ENCODE assay signal across 2 cellular contexts in the genomic region with DNA sequence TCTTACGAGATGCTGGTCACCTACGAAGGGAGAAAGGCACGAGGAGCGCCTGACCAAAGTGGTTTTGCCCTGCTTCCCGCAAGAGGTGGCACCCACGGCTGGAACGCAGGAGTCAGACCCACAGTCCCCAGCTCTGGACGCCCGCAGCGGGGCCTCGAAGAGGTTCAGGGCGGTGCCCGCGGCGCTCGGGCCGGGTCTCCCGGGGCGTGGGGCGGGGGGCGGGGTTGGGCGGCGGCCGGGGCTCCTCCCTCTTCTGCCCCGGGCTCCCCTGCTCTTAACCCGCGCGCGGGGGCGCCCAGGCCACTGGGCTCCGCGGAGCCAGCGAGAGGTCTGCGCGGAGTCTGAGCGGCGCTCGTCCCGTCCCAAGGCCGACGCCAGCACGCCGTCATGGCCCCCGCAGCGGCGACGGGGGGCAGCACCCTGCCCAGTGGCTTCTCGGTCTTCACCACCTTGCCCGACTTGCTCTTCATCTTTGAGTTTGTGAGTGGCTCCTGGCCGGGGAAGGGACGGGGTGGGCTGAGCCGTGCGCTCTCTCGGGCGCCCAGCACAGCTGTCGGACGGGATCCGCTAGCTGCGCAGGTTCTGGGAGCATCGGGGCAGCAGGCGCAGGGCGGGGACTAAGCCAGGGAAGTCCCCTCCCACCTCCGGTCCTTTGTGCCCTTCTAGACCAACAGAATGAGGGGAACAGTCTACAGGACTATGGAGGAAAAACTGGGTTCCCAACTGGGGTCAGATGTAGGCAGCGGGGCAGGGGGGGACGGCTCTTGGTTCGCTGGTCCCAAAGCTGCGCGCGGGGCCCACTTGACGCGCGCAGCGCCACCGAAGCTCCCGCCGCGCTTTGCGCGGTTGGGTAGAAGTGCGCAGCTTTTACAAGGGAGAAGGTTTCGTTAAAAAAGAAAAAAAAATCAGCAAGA.
TF ChIP-seq lines count a peak whose summit lies in the region.

Gene MAL, plus strand, starts transcription at position 303 of the 914 bp plus-strand sequence. Its CDS starts 85 bp downstream, at position 388.

TF ChIP-seq in GM23338, 12 proteins besides CTCF, POLR2A, EP300 and RAD21:
- TF ChIP-seq JUNB (IDR thresholded peaks at IDR 0.05; ENCODE audit: unreplicated experiment) (no peak), EZH2 (IDR thresholded peaks at IDR 0.05; ENCODE audit: low read depth, unreplicated experiment) (peak; percentile 78), EZH2phosphoT487 (IDR thresholded peaks at IDR 0.05; ENCODE audit: unreplicated experiment) (peak; percentile 54)
TF ChIP-seq in GM23338: peak in this region for 2.

TF ChIP-seq in H1, 55 proteins besides CTCF, POLR2A, EP300 and RAD21:
- TF ChIP-seq SRF (IDR thresholded peaks at IDR 0.05; ENCODE audit: low read depth, low read length) (no peak), POLR2AphosphoS5 (IDR thresholded peaks at IDR 0.05; ENCODE audit: low read depth, low read length) (no peak), CHD2 (IDR thresholded peaks at IDR 0.05; ENCODE audit: low read length) (no peak), CREB1 (IDR thresholded peaks at IDR 0.05) (no peak), SP2 (IDR thresholded peaks at IDR 0.05; ENCODE audit: low read length) (no peak), RNF2 (IDR thresholded peaks at IDR 0.05; ENCODE audit: borderline replicate concordance, low read depth, low read length, missing control alignments, poor library complexity, severe bottlenecking) (no peak), RXRA (IDR thresholded peaks at IDR 0.05; ENCODE audit: insufficient read depth, low read depth, low read length) (no peak), RFX5 (IDR thresholded peaks at IDR 0.05; ENCODE audit: borderline replicate concordance, low read depth, low read length) (no peak), SIRT6 (IDR thresholded peaks at IDR 0.05; ENCODE audit: low read length) (no peak), MAX (IDR thresholded peaks at IDR 0.05) (no peak), EGR1 (IDR thresholded peaks at IDR 0.05; ENCODE audit: borderline replicate concordance, low read depth, low read length) (no peak), RBBP5 (IDR thresholded peaks at IDR 0.05; ENCODE audit: borderline replicate concordance, low read depth, low read length) (no peak), SIX5 (IDR thresholded peaks at IDR 0.05; ENCODE audit: low read depth, low read length) (no peak), EZH2 (IDR thresholded peaks at IDR 0.05; ENCODE audit: low read depth, low read length, severe bottlenecking) (no peak), GABPA (IDR thresholded peaks at IDR 0.05; ENCODE audit: borderline replicate concordance, insufficient read depth, low read length) (no peak), ASH2L (IDR thresholded peaks at IDR 0.05; ENCODE audit: low read length) (no peak), MAFK (IDR thresholded peaks at IDR 0.05; ENCODE audit: low read depth, low read length) (no peak)
